2 cellular contexts compared by ENCODE assay signal in the genomic region with DNA sequence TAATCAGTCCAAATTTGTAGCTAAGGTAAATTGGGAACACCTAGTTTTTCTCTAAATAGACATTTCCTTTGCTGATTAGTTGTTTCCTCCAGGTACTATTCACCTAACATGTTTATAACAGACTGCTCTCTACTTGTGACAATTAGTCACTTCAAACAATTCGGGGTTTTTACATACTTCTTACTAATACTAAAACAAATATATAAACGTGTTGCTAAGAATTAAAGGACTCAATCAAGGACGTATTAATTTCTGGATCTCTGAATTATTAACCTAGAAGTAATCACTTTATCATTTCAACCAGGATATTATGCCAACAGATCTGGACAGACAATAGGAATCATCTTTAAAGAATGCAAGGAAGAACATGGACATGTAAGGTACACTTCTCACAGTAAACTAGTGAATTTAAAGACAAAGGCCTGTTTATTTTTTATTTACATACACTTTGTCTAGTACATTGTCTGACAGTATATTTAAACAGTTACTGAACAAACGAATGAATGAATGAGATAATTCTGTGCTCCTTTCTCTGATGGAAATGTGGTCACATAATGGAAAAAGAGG.
TF ChIP-seq lines count a peak whose summit lies in the region.

No MANE protein-coding gene starts in this region.

TF ChIP-seq in A549, 52 proteins besides CTCF, POLR2A, EP300 and RAD21:
- TF ChIP-seq JUN (IDR thresholded peaks at IDR 0.05) (no peak), USF2 (IDR thresholded peaks at IDR 0.05) (no peak), NFE2L2 (conservative IDR thresholded peaks at IDR 0.05; ENCODE audit: low read length) (no peak), PBX3 (IDR thresholded peaks at IDR 0.05) (no peak), PHF8 (IDR thresholded peaks at IDR 0.05; ENCODE audit: borderline replicate concordance, low read depth) (no peak), JUNB (IDR thresholded peaks at IDR 0.05) (no peak), CHD2 (IDR thresholded peaks at IDR 0.05; ENCODE audit: low read length, partially characterized antibody) (no peak), HMGXB4 (CRISPR knock-in tag; IDR thresholded peaks at IDR 0.05; ENCODE audit: borderline replicate concordance) (no peak), GATA3 (IDR thresholded peaks at IDR 0.05; ENCODE audit: borderline replicate concordance) (no peak)

TF ChIP-seq in HCT116, 20 proteins besides CTCF, POLR2A, EP300 and RAD21:
- no peak for TF ChIP-seq ELF1 (IDR thresholded peaks at IDR 0.05; ENCODE audit: borderline replicate concordance, low read depth)
- no peak for TF ChIP-seq SP1 (IDR thresholded peaks at IDR 0.05; ENCODE audit: low read depth)
- TF ChIP-seq, protein P1, sequence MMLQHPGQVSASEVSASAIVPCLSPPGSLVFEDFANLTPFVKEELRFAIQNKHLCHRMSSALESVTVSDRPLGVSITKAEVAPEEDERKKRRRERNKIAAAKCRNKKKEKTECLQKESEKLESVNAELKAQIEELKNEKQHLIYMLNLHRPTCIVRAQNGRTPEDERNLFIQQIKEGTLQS (IDR thresholded peaks at IDR 0.05) = no peak
- no peak for TF ChIP-seq YY1 (IDR thresholded peaks at IDR 0.05; ENCODE audit: extremely low read depth, insufficient replicate concordance, low read depth, low read length)
- TF ChIP-seq, protein P2, sequence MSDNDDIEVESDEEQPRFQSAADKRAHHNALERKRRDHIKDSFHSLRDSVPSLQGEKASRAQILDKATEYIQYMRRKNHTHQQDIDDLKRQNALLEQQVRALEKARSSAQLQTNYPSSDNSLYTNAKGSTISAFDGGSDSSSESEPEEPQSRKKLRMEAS (IDR thresholded peaks at IDR 0.05) = no peak
- no peak for TF ChIP-seq SIN3A (IDR thresholded peaks at IDR 0.05; ENCODE audit: low read depth)
- no peak for TF ChIP-seq ZNF274 (IDR thresholded peaks at IDR 0.05; ENCODE audit: low read depth, low read length)
- no peak for TF ChIP-seq POLR2AphosphoS5 (IDR thresholded peaks at IDR 0.05; ENCODE audit: low read depth, low read length)
- TF ChIP-seq ZFX (IDR thresholded peaks at IDR 0.05) = no peak
- no peak for TF ChIP-seq ZBTB33 (IDR thresholded peaks at IDR 0.05; ENCODE audit: extremely low read depth, insufficient replicate concordance, low read length)
- no peak for TF ChIP-seq CEBPB (IDR thresholded peaks at IDR 0.05; ENCODE audit: low read depth)
- no peak for TF ChIP-seq JUND (IDR thresholded peaks at IDR 0.05)
- TF ChIP-seq, protein P3, sequence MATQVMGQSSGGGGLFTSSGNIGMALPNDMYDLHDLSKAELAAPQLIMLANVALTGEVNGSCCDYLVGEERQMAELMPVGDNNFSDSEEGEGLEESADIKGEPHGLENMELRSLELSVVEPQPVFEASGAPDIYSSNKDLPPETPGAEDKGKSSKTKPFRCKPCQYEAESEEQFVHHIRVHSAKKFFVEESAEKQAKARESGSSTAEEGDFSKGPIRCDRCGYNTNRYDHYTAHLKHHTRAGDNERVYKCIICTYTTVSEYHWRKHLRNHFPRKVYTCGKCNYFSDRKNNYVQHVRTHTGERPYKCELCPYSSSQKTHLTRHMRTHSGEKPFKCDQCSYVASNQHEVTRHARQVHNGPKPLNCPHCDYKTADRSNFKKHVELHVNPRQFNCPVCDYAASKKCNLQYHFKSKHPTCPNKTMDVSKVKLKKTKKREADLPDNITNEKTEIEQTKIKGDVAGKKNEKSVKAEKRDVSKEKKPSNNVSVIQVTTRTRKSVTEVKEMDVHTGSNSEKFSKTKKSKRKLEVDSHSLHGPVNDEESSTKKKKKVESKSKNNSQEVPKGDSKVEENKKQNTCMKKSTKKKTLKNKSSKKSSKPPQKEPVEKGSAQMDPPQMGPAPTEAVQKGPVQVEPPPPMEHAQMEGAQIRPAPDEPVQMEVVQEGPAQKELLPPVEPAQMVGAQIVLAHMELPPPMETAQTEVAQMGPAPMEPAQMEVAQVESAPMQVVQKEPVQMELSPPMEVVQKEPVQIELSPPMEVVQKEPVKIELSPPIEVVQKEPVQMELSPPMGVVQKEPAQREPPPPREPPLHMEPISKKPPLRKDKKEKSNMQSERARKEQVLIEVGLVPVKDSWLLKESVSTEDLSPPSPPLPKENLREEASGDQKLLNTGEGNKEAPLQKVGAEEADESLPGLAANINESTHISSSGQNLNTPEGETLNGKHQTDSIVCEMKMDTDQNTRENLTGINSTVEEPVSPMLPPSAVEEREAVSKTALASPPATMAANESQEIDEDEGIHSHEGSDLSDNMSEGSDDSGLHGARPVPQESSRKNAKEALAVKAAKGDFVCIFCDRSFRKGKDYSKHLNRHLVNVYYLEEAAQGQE (IDR thresholded peaks at IDR 0.05; ENCODE audit: low read depth) = no peak
- TF ChIP-seq SRF (IDR thresholded peaks at IDR 0.05; ENCODE audit: low read depth) = no peak
- no peak for TF ChIP-seq EGR1 (IDR thresholded peaks at IDR 0.05; ENCODE audit: low read depth)
- TF ChIP-seq EZH2phosphoT487 (IDR thresholded peaks at IDR 0.05; ENCODE audit: borderline replicate concordance) = no peak
- TF ChIP-seq TCF7L2 (IDR thresholded peaks at IDR 0.05; ENCODE audit: borderline replicate concordance, extremely low read depth, insufficient read depth, insufficient read length) = no peak
- TF ChIP-seq EZH2 (IDR thresholded peaks at IDR 0.05) = no peak
